Comparison of ENCODE assay signal across 8 cellular contexts in genomic region chrX:124406294-124407013, GRCh38.
DNase-seq lines count a peak whose midpoint lies in the region; ATAC-seq and TF ChIP-seq lines count a peak whose summit lies in the region.

No MANE protein-coding gene starts in this region.

- no peak overlapping the region for H3K9ac ChIP-seq in neural cell (ENCODE audit: low read length)

- 12 to 19% (median 15%) methylated on average over 12 of the region's 12 CpGs for WGBS in stomach, 5 donors

- no peaks in the 10 kb centered on the region for H3K9me3 ChIP-seq in neural cell (ENCODE audit: low read length)
- H3K9me3 ChIP-seq in stomach, result no peaks in the 10 kb centered on the region

- H3K4me1 ChIP-seq in stomach, result peaks cover 0 to 10% (median 0%) of the 10 kb centered on the region in 4 donors

- TF ChIP-seq EP300 in neural cell (conservative IDR thresholded peaks at IDR 0.05; ENCODE audit: poor library complexity, severe bottlenecking), result no peak
- no peak for TF ChIP-seq EP300 in stomach (IDR thresholded peaks at IDR 0.05)

- H4K20me1 ChIP-seq in neural cell (ENCODE audit: insufficient read depth), result no peaks in the 10 kb centered on the region

- H3K36me3 ChIP-seq in neural cell (ENCODE audit: insufficient read depth, low read length), result no peaks in the 10 kb centered on the region
- no peaks in the 10 kb centered on the region for H3K36me3 ChIP-seq in stomach

- H2AFZ ChIP-seq in neural cell (ENCODE audit: low read depth, low read length), result no peak overlapping the region

- intact Hi-C loops in stomach (cut with DNase I; ENCODE audit: low total_unique reads), result no loop called here

- peak; percentile 87 for TF ChIP-seq RAD21 in neural cell (conservative IDR thresholded peaks at IDR 0.05)

- H3K9me2 ChIP-seq in neural cell (ENCODE audit: insufficient read depth, low read length), result no peaks in the 10 kb centered on the region

- H3K79me2 ChIP-seq in neural cell (replicated peaks; ENCODE audit: insufficient read depth, low read length), result no peaks in the 10 kb centered on the region

- peak; percentile 86 for ATAC-seq in GM18868 (IDR thresholded peaks at IDR 0.05; ENCODE audit: unreplicated experiment)
- peak; percentile 85 for ATAC-seq in HG03378 (IDR thresholded peaks at IDR 0.05; ENCODE audit: unreplicated experiment)

- H3K4me3 ChIP-seq in epithelial cell of proximal tubule (ENCODE audit: low read depth, low read length) (no peak overlapping the region), neural cell (ENCODE audit: low read length) (no peak overlapping the region), stomach (no peak overlapping the region)

- peak; percentile 83 for DNase-seq in AG20443 (ENCODE audit: low spot score)
- DNase-seq in NCI-H82 treated with DMSO at 0.1 percent for 48 hours (lab: John Stamatoyannopoulos, UW; ENCODE audit: unreplicated experiment), result peak; percentile 1
- DNase-seq in activated CD8-positive, alpha-beta memory T cell treated with anti-CD3 and anti-CD28 coated beads, Interleukin-2, amount 50 U/mL, for 1 hour (ENCODE audit: extremely low read depth), result peak; percentile 20
- peak; percentile 33 for DNase-seq in epithelial cell of proximal tubule (ENCODE audit: low read depth)
- peak; percentile 51 for DNase-seq in stomach

- H3K27me3 ChIP-seq in neural cell (ENCODE audit: insufficient read depth, low read depth, low read length) (no peaks in the 10 kb centered on the region), stomach (no peaks in the 10 kb centered on the region)

- TF ChIP-seq CTCF in epithelial cell of proximal tubule (conservative IDR thresholded peaks at IDR 0.05; ENCODE audit: low read depth, low read length) (peak; percentile 53), neural cell (IDR thresholded peaks at IDR 0.05; ENCODE audit: poor library complexity, severe bottlenecking) (peak; percentile 75), stomach (IDR thresholded peaks at IDR 0.05) (peak in 2 of 7 experiments; percentile 32 to 46)

- no peak for TF ChIP-seq POLR2A in stomach (IDR thresholded peaks at IDR 0.05)

- H3F3A ChIP-seq in neural cell (ENCODE audit: insufficient read depth, low read length, poor library complexity, severe bottlenecking), result no peaks in the 10 kb centered on the region

- no peak overlapping the region for H3K4me2 ChIP-seq in neural cell (ENCODE audit: low read length)

- H3K27ac ChIP-seq in neural cell (ENCODE audit: low read length) (no peak overlapping the region), stomach (no peak overlapping the region)

TF ChIP-seq in neural cell, 6 proteins besides CTCF, POLR2A, EP300 and RAD21:
- TF ChIP-seq SMC3 (conservative IDR thresholded peaks at IDR 0.05; ENCODE audit: poor library complexity) (peak; percentile 81), POLR2AphosphoS5 (IDR thresholded peaks at IDR 0.05) (no peak)

Comparison
In these comparisons a context has a peak if more than half of its experiments do, and no peak if none do; other contexts are left out.
1. DNase-seq: peak in every context shown above with its lines; median percentile 83 in AG20443; 51 in stomach; 33 in epithelial cell of proximal tubule; 20 in activated CD8-positive, alpha-beta memory T cell treated with anti-CD3 and anti-CD28 coated beads, Interleukin-2, amount 50 U/mL, for 1 hour; 1 in NCI-H82 treated with DMSO at 0.1 percent for 48 hours.